ENCODE assay signal across 8 cellular contexts in genomic region chr12:56188786-56189335, GRCh38. TPM values are rescaled to one million over a fixed set of nuclear protein-coding genes. Genes with fewer than 3 reads are reported as not detected.
DNase-seq lines count a peak whose midpoint lies in the region; ATAC-seq and TF ChIP-seq lines count a peak whose summit lies in the region.

No MANE protein-coding gene starts in this region.

- intact Hi-C loops in body of pancreas (cut with DNase I), result no loop called here

- H3K9me3 ChIP-seq in body of pancreas, result no peaks in the 10 kb centered on the region

- WGBS in body of pancreas, 2 donors, result 0 to 2% methylated on average over 1 to 22 of the region's 39 CpGs

- peaks cover 0 to 11% of the 10 kb centered on the region in 2 donors for H3K36me3 ChIP-seq in body of pancreas (replicated peaks in 1 of 2; ENCODE audit: insufficient read depth in 1 of 2, low read depth in 2 of 2)

- H3K4me1 ChIP-seq in body of pancreas, result peaks cover 25% of the 10 kb centered on the region

- DNase-seq in stimulated activated CD4-positive, alpha-beta T cell treated with anti-CD3 and anti-CD28 coated beads, Interleukin-1b, Interleukin-23, amount 100 ng/mL, for 4 hours (ENCODE audit: low read depth in 2 of 2), result peak; percentile 5 to 44
- no peak for DNase-seq in stimulated activated CD4-positive, alpha-beta T cell treated with anti-CD3 and anti-CD28 coated beads, Interleukin-4, amount 100 ng/mL, for 24 hours
- DNase-seq in NCI-H146 treated with DMSO at 0.1 percent for 48 hours (lab: John Stamatoyannopoulos, UW; ENCODE audit: unreplicated experiment) (peak; percentile 69), body of pancreas (no peak), kidney tubule cell (ENCODE audit: low spot score) (peak; percentile 10)
- peak; percentile 64 for DNase-seq in stimulated activated naive CD8-positive, alpha-beta T cell treated with anti-CD3 and anti-CD28 coated beads, Interleukin-15, Interleukin-2, amounts not matched to agents 100 U/mL and 50 U/mL, for 24 hours

- H3K27me3 ChIP-seq in body of pancreas, result no peaks in the 10 kb centered on the region

- H3K4me3 ChIP-seq in body of pancreas, result peak overlapping the region; percentile 80

- TF ChIP-seq CTCF in body of pancreas (IDR thresholded peaks at IDR 0.05), result no peak

- no peak for ATAC-seq in body of pancreas
- no peak for ATAC-seq in stimulated activated naive CD8-positive, alpha-beta T cell treated with anti-CD3 and anti-CD28 coated beads, Interleukin-15, Interleukin-2, amounts not matched to agents 100 U/mL and 50 U/mL, for 24 hours
- no peak for ATAC-seq in HG03469 (IDR thresholded peaks at IDR 0.05; ENCODE audit: unreplicated experiment)
- ATAC-seq in GM18867 (IDR thresholded peaks at IDR 0.05; ENCODE audit: unreplicated experiment), result no peak

- peak overlapping the region; percentile 65 to 96 (median 88) for H3K27ac ChIP-seq in body of pancreas

- TF ChIP-seq POLR2A in body of pancreas (IDR thresholded peaks at IDR 0.05), result no peak

RNA-seq across cellular contexts. Expression of gene SMARCC2, which starts 0.4 kb away (rescaled TPM):
- 10 to 100 TPM; 46.2 to 50.8 TPM for total RNA-seq in body of pancreas

RNA-seq across cellular contexts. Expression of gene MYL6, which starts 30.7 kb away (rescaled TPM):
- total RNA-seq in body of pancreas, result 1,000 to 10,000 TPM in 1 of 2 donors, 100 to 1,000 TPM in 1; 838 to 1,110 TPM

RNA-seq across cellular contexts. Expression of gene RNF41, which starts 32.9 kb away (rescaled TPM):
- total RNA-seq in body of pancreas, result 10 to 100 TPM; 13.2 TPM

RNA-seq across cellular contexts. Expression of gene NABP2, which starts 35.3 kb away (rescaled TPM):
- total RNA-seq in body of pancreas, result 10 to 100 TPM; 11.9 to 16.3 TPM

RNA-seq across cellular contexts. Expression of gene MYL6B, which starts 36.5 kb away (rescaled TPM):
- 10 to 100 TPM in 1 of 2 donors, 1 to 10 TPM in 1; 7.5 to 24.1 TPM for total RNA-seq in body of pancreas

Comparison
In these comparisons a context has a peak if more than half of its experiments do, and no peak if none do; other contexts are left out.
1. DNase-seq: peak in stimulated activated CD4-positive, alpha-beta T cell treated with anti-CD3 and anti-CD28 coated beads, Interleukin-1b, Interleukin-23, amount 100 ng/mL, for 4 hours (2 of 2), NCI-H146 treated with DMSO at 0.1 percent for 48 hours (single experiment), kidney tubule cell (single experiment) and stimulated activated naive CD8-positive, alpha-beta T cell treated with anti-CD3 and anti-CD28 coated beads, Interleukin-15, Interleukin-2, amounts not matched to agents 100 U/mL and 50 U/mL, for 24 hours (single experiment); none in stimulated activated CD4-positive, alpha-beta T cell treated with anti-CD3 and anti-CD28 coated beads, Interleukin-4, amount 100 ng/mL, for 24 hours (single experiment) and body of pancreas (0 of 4).